In the genomic region with DNA sequence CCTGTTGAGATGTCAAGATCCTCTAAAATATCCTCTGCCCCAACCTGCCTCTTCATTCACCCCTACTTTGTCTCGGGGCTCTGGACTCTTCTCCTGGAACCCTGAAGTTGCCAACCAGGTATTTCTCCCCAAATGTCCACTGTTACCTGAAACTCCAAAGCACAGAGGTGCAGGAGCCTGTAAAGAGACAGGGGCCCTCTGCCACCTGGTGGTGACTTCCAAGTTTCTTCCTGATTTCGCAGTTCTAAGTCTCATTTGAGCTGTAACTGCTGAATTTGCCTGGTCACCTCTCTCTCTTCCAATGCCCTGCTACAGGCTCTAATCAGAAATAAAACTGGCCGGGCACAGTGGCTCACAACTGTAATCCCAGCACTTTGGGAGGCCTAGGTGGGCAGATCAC, we compare ENCODE assay signal across 11 cellular contexts.
DNase-seq lines count a peak whose midpoint lies in the region; ATAC-seq and TF ChIP-seq lines count a peak whose summit lies in the region.
"Had no signal": no experiment of that assay in that cellular context is flagged by ENCODE, and none has a peak within 500 bp of the region (broad histone marks: within the 10 kb centered on the region; RNA-seq: fewer than 3 reads in every experiment).

No MANE protein-coding gene starts in this region.

- H3K4me1 Mint-ChIP-seq in MCF 10A (ENCODE audit: insufficient read depth, unreplicated experiment) = no peaks in the 10 kb centered on the region

- no peak overlapping the region for H3K4me2 ChIP-seq in mammary epithelial cell (ENCODE audit: insufficient read depth, low read depth, low read length)
- no peak overlapping the region for H3K4me2 ChIP-seq in PC-9

- H3K4me1 ChIP-seq in mammary epithelial cell (ENCODE audit: insufficient read depth, low read length) (no peaks in the 10 kb centered on the region), PC-9 (replicated peaks; ENCODE audit: insufficient read depth) (no peaks in the 10 kb centered on the region), upper lobe of right lung (no peaks in the 10 kb centered on the region)
- H3K4me1 ChIP-seq: psoas muscle had no signal

- no peaks in the 10 kb centered on the region for H3K27me3 ChIP-seq in mammary epithelial cell (ENCODE audit: insufficient read depth, low read length)
- H3K27me3 ChIP-seq in PC-9 (ENCODE audit: insufficient read depth, low read depth) = peaks cover 57% of the 10 kb centered on the region
- no peaks in the 10 kb centered on the region for H3K27me3 ChIP-seq in upper lobe of right lung

- no peaks in the 10 kb centered on the region for H3K9me3 Mint-ChIP-seq in MCF 10A (ENCODE audit: unreplicated experiment)

- H2AFZ ChIP-seq in mammary epithelial cell (ENCODE audit: low read depth, low read length) (no peak overlapping the region), PC-9 (no peak overlapping the region)

- BruUV-seq in MCF 10A (replicated peaks; lab: Mats Ljungman, UMichigan) (no TSS peak), mammary epithelial cell (replicated peaks; lab: Mats Ljungman, UMichigan) (no TSS peak), PC-9 (replicated peaks; lab: Mats Ljungman, UMichigan) (no TSS peak)

- H4K20me1 ChIP-seq in mammary epithelial cell (ENCODE audit: insufficient read depth, low read length) (no peaks in the 10 kb centered on the region), PC-9 (ENCODE audit: insufficient read depth) (no peaks in the 10 kb centered on the region)

- H3F3A ChIP-seq in PC-9 (ENCODE audit: insufficient read depth, low read depth) = no peaks in the 10 kb centered on the region

- CTCF ChIA-PET in MCF 10A (lab: Yijun Ruan, JAX) (interaction anchor here (0.6 to 1.4 kb wide), 8 partner anchors 10 to 631 kb away, joined by 3 to 5 read pairs (median 3); no protein-coding TSS in a partner anchor), mammary epithelial cell (lab: Charles Lee; ENCODE audit: low non-redundant PET) (interaction anchor here (0.7 kb wide), 1 partner anchor 150 kb away, joined by 3 read pairs; no protein-coding TSS in a partner anchor), PC-9 (lab: Charles Lee) (no interaction called here)

- peaks cover 7% of the 10 kb centered on the region for H3K36me3 Mint-ChIP-seq in MCF 10A (ENCODE audit: insufficient read depth, unreplicated experiment)

- TF ChIP-seq CTCF in MCF 10A (IDR thresholded peaks at IDR 0.05; ENCODE audit: unreplicated experiment) (peak; percentile 7), mammary epithelial cell (conservative IDR thresholded peaks at IDR 0.05 in 1 of 2, IDR thresholded peaks at IDR 0.05 in 1 of 2; ENCODE audit: extremely low read depth in 1 of 2, insufficient read depth in 1 of 2, low read depth in 1 of 2, low read length in 2 of 2) (peak in 1 of 2 donors; percentile 12), PC-9 (conservative IDR thresholded peaks at IDR 0.05) (peak; percentile 54), upper lobe of right lung (IDR thresholded peaks at IDR 0.05) (peak; percentile 16)

- no peak overlapping the region for H3K4me3 Mint-ChIP-seq in MCF 10A (ENCODE audit: unreplicated experiment)

- no peak overlapping the region for H3K4me3 ChIP-seq in mammary epithelial cell (replicated peaks in 1 of 3; ENCODE audit: insufficient read depth in 1 of 3, low read depth in 2 of 3, low read length in 3 of 3)
- H3K4me3 ChIP-seq in PC-9 = no peak overlapping the region
- no peak overlapping the region for H3K4me3 ChIP-seq in upper lobe of right lung
- H3K4me3 ChIP-seq: psoas muscle had no signal

- H3K27ac ChIP-seq in mammary epithelial cell (ENCODE audit: insufficient read depth, low read depth, low read length) (no peak overlapping the region), PC-9 (no peak overlapping the region), upper lobe of right lung (no peak overlapping the region)
- H3K27ac ChIP-seq: psoas muscle had no signal

- H3K79me2 ChIP-seq in mammary epithelial cell (ENCODE audit: insufficient read depth, low read length) = no peaks in the 10 kb centered on the region
- H3K79me2 ChIP-seq in PC-9 (ENCODE audit: low read depth) = no peaks in the 10 kb centered on the region

- H3K27me3 Mint-ChIP-seq in MCF 10A (ENCODE audit: insufficient read depth, unreplicated experiment) = no peaks in the 10 kb centered on the region

- H3K9me2 ChIP-seq in PC-9 (ENCODE audit: insufficient read depth) = no peaks in the 10 kb centered on the region

- ATAC-seq in upper lobe of right lung (no peak), HG02678 (IDR thresholded peaks at IDR 0.05; ENCODE audit: unreplicated experiment) (no peak)
- ATAC-seq: psoas muscle had no signal

- no peak overlapping the region for H3K27ac Mint-ChIP-seq in MCF 10A (ENCODE audit: low read depth, unreplicated experiment)

- peaks cover 26% of the 10 kb centered on the region for H3K9me3 ChIP-seq in mammary epithelial cell (replicated peaks; ENCODE audit: insufficient read depth, low read length)
- H3K9me3 ChIP-seq in PC-9 (ENCODE audit: insufficient read depth, low read depth) = no peaks in the 10 kb centered on the region
- H3K9me3 ChIP-seq in upper lobe of right lung = no peaks in the 10 kb centered on the region
- H3K9me3 ChIP-seq: psoas muscle had no signal

- no peaks in the 10 kb centered on the region for H3K36me3 ChIP-seq in mammary epithelial cell (ENCODE audit: insufficient read depth, low read length)
- H3K36me3 ChIP-seq in PC-9 (ENCODE audit: low read depth) = no peaks in the 10 kb centered on the region
- no peaks in the 10 kb centered on the region for H3K36me3 ChIP-seq in upper lobe of right lung

- dilution Hi-C loops in mammary epithelial cell (cut with HindIII; ENCODE audit: low sequenced_read_pairs) = no loop called here

- peak; percentile 16 for DNase-seq in MCF 10A (ENCODE audit: unreplicated experiment)
- DNase-seq in mammary epithelial cell = no peak
- DNase-seq in PC-9 = peak in 1 of 2 experiments; percentile 25
- DNase-seq in iPS DF 19.7 (ENCODE audit: low read depth, low spot score) = peak; percentile 50
- DNase-seq in upper lobe of right lung = no peak
- DNase-seq in activated gamma-delta T cell treated with Interleukin-2 at 50 U/mL for 16 hours = no peak
- DNase-seq in Ammon's horn (ENCODE audit: low spot score) = no peak
- DNase-seq: activated T-cell treated with anti-CD3 and anti-CD28 coated beads for 4 hours, psoas muscle, SHP77 had no signal

- intact Hi-C loops in MCF 10A (cut with micrococcal nuclease) = no loop called here
- intact Hi-C loops in mammary epithelial cell (cut with micrococcal nuclease) = no loop called here
- intact Hi-C loops in PC-9 (cut with micrococcal nuclease; ENCODE audit: unreplicated experiment) = loop anchor here (1.0 kb wide), 1 partner anchor 58 kb away; no protein-coding TSS in a partner anchor
- intact Hi-C loops in upper lobe of right lung (cut with DNase I) = no loop called here

- in situ Hi-C loops in mammary epithelial cell (cut with MboI; ENCODE audit: low sequenced_read_pairs in 2 of 2) = no loop called here

- POLR2A ChIA-PET in MCF 10A (lab: Yijun Ruan, JAX) = interaction anchor here (0.7 kb wide), 1 partner anchor 50 kb away, joined by 3 read pairs; no protein-coding TSS in a partner anchor
- POLR2A ChIA-PET in PC-9 (lab: Charles Lee; ENCODE audit: unreplicated experiment) = no interaction called here

- 61% methylated on average over 3 of the region's 3 CpGs for WGBS in mammary epithelial cell (ENCODE audit: low coverage, missing lambda C conversion rate)

- no peak overlapping the region for H3K9ac ChIP-seq in mammary epithelial cell (ENCODE audit: insufficient read depth, low read length)

Comparison
In these comparisons a context has a peak if more than half of its experiments do, and no peak if none do; other contexts are left out.
1. DNase-seq: peak in MCF 10A (single experiment) and iPS DF 19.7 (single experiment); none in mammary epithelial cell (single experiment), upper lobe of right lung (single experiment), activated gamma-delta T cell treated with Interleukin-2 at 50 U/mL for 16 hours (single experiment) and Ammon's horn (single experiment).